Comparison of ENCODE assay signal across 18 cellular contexts in the genomic region with DNA sequence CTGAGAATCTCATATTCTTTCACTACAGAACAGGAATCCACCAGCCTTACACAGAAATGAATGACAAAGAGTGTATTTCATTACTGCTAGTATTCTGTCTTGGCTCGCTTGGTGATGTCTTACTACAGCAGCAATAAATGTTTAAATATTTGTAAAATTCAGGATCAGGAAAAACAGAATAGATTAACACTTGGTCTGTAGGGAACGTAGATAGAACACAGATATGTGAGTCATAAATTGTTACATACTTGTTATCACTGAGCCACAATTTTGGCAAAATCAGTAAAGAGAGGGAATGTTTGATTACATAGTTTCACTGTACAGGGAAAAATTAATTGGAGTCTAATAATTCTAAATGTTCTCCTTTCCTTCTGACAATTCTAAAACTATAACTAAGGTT. TPM values are rescaled to one million over a fixed set of nuclear protein-coding genes. Genes with fewer than 3 reads are reported as not detected.
DNase-seq lines count a peak whose midpoint lies in the region; ATAC-seq and TF ChIP-seq lines count a peak whose summit lies in the region.
"Had no signal": no experiment of that assay in that cellular context is flagged by ENCODE, and none has a peak within 500 bp of the region (broad histone marks: within the 10 kb centered on the region; RNA-seq: fewer than 3 reads in every experiment).

No MANE protein-coding gene starts in this region.

- peak overlapping the region; percentile 27 for H3K27ac Mint-ChIP-seq in T-helper 17 cell
- H3K27ac Mint-ChIP-seq: CD4-positive, alpha-beta memory T cell; GM23338; H9 had no signal

- peaks cover 13% of the 10 kb centered on the region for H3K4me1 ChIP-seq in ACC112 (ENCODE audit: control insufficient read depth, insufficient read depth, low read length, unreplicated experiment)
- H3K4me1 ChIP-seq: A549 had no signal

- DNase-seq in T-helper 17 cell: no peak
- DNase-seq in fibroblast of peridontal ligament (ENCODE audit: extremely low read depth): peak; percentile 2
- no peak for DNase-seq in activated CD4-positive, CD25-positive, alpha-beta regulatory T cell treated with anti-CD3 and anti-CD28 coated beads, Interleukin-2, amount 50 U/mL, for 72 hours
- DNase-seq in dorsolateral prefrontal cortex: no peak
- DNase-seq: 8988T; C1 segment of cervical spinal cord; Calu3; CD4-positive, alpha-beta memory T cell; COR-L47; DMS53; DMS79 treated with DMSO at 0.1 percent for 48 hours; GF-D8; H9 had no signal

- peaks cover 19% of the 10 kb centered on the region for H3K4me1 Mint-ChIP-seq in T-helper 17 cell
- H3K4me1 Mint-ChIP-seq: GM23338, H9 had no signal

- no peak for TF ChIP-seq CTCF in dorsolateral prefrontal cortex (IDR thresholded peaks at IDR 0.05 in 54 of 56, conservative IDR thresholded peaks at IDR 0.05 in 2 of 56; ENCODE audit: low read depth in 1 of 56, partially characterized antibody in 56 of 56)

- H3K27me3 ChIP-seq in ACC112 (ENCODE audit: insufficient read depth, low read length): no peaks in the 10 kb centered on the region
- no peaks in the 10 kb centered on the region for H3K27me3 ChIP-seq in dorsolateral prefrontal cortex

- H3K9me3 ChIP-seq in T-helper 17 cell (ENCODE audit: control insufficient read depth, low read length, poor library complexity, severe bottlenecking): no peaks in the 10 kb centered on the region
- H3K9me3 ChIP-seq: A549 had no signal

- ATAC-seq in T-helper 17 cell (no peak), GM18858 (IDR thresholded peaks at IDR 0.05; ENCODE audit: unreplicated experiment) (no peak)
- ATAC-seq: A549, GM23338, HCT116 had no signal

- no peak overlapping the region for H3K4me3 Mint-ChIP-seq in T-helper 17 cell
- H3K4me3 Mint-ChIP-seq: CD4-positive, alpha-beta memory T cell; GM23338; H9 had no signal

- intact Hi-C loops in dorsolateral prefrontal cortex (cut with DNase I): no loop called here

- no peak overlapping the region for H3K27ac ChIP-seq in ACC112 (ENCODE audit: low read depth, low read length)
- no peak overlapping the region for H3K27ac ChIP-seq in dorsolateral prefrontal cortex
- H3K27ac ChIP-seq: A549 had no signal

- H3K79me2 ChIP-seq in ACC112 (ENCODE audit: control insufficient read depth, insufficient read depth, low read length, unreplicated experiment): peaks cover 22% of the 10 kb centered on the region

- H3K4me3 ChIP-seq in ACC112 (ENCODE audit: low read depth, low read length): peak overlapping the region; percentile 2; the same call in 1 of the 2 replicates
- H3K4me3 ChIP-seq in dorsolateral prefrontal cortex: no peak overlapping the region
- H3K4me3 ChIP-seq: A549, GM23338 had no signal

- H3K36me3 Mint-ChIP-seq in T-helper 17 cell (ENCODE audit: low read depth): peaks cover 16% of the 10 kb centered on the region

- no peaks in the 10 kb centered on the region for H3K27me3 Mint-ChIP-seq in T-helper 17 cell
- H3K27me3 Mint-ChIP-seq: CD4-positive, alpha-beta memory T cell had no signal

- H2AFZ ChIP-seq in ACC112 (ENCODE audit: low read length, unreplicated experiment): no peak overlapping the region
- H2AFZ ChIP-seq: GM23338 had no signal

- peaks cover 32% of the 10 kb centered on the region for H3K36me3 ChIP-seq in ACC112 (ENCODE audit: insufficient read depth, low read length)

RNA-seq across cellular contexts. Expression of gene SHPRH, which starts 11.0 kb away (rescaled TPM):
- total RNA-seq in T-helper 17 cell: 10 to 100 TPM; 15.0 to 19.2 TPM
- 10 to 100 TPM; 32.5 to 61.2 (median 43.6) TPM for total RNA-seq in dorsolateral prefrontal cortex
